ENCODE assay signal across 22 cellular contexts in the genomic region with DNA sequence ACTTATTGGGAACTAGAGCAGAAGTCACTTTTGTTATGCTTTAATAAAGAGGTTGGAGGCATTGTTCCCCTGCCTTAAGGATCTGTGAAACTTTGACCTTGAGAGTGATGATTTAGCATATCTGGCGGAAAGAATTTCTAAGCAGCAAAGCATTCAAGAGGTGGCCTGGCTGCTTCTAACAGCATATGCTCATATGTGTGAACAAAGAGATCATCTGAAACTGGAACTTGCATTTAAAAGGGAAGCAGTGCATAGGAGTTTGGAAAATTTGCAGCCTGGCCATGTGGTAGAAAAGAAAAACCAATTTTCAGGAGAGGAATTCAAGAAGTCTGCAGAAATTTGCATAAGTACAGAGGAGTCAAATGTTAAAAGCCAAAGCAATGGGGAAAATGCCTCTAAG.
"Had no signal": no experiment of that assay in that cellular context is flagged by ENCODE, and none has a peak within 500 bp of the region (broad histone marks: within the 10 kb centered on the region; RNA-seq: fewer than 3 reads in every experiment).

No MANE protein-coding gene starts in this region.

- H3K27ac Mint-ChIP-seq: dendritic cell treated with granulocyte-macrophage colony-stimulating factor and Interleukin-4, amounts not matched to agents 40 ng/mL and 50 ng/mL, for 4 days; effector memory CD8-positive, alpha-beta T cell; endodermal cell; immature natural killer cell had no signal

- H3K36me3 ChIP-seq: colonic mucosa, esophagus muscularis mucosa, gastroesophageal sphincter, heart left ventricle, left ventricle myocardium inferior, lower lobe of right lung had no signal

- H3K4me3 Mint-ChIP-seq: dendritic cell treated with granulocyte-macrophage colony-stimulating factor and Interleukin-4, amounts not matched to agents 40 ng/mL and 50 ng/mL, for 4 days; effector memory CD8-positive, alpha-beta T cell; endodermal cell; immature natural killer cell had no signal

- H3K9me3 ChIP-seq: colonic mucosa had no signal

- H3K4me1 ChIP-seq: colonic mucosa, esophagus muscularis mucosa, foreskin keratinocyte, gastroesophageal sphincter, heart left ventricle, left ventricle myocardium inferior, lower lobe of right lung had no signal

- H3K4me1 Mint-ChIP-seq: immature natural killer cell had no signal

- H3K4me3 ChIP-seq: colonic mucosa, esophagus muscularis mucosa, gastroesophageal sphincter, heart left ventricle, hepatocyte, left ventricle myocardium inferior, lower lobe of right lung had no signal

- DNase-seq: colonic mucosa; cortex of kidney; effector CD8-positive, alpha-beta T cell; effector memory CD8-positive, alpha-beta T cell; endodermal cell; foreskin keratinocyte; heart left ventricle; hypothalamus; immature natural killer cell; islet precursor cell; kidney; kidney glomerular epithelial cell; left colon; left ventricle myocardium inferior; lower lobe of right lung; mesenchymal stem cell; midbrain had no signal

- H3K27ac ChIP-seq: colonic mucosa, esophagus muscularis mucosa, foreskin keratinocyte, gastroesophageal sphincter, heart left ventricle, hepatocyte, left ventricle myocardium inferior, lower lobe of right lung had no signal

- ATAC-seq: effector memory CD8-positive, alpha-beta T cell; foreskin keratinocyte; gastroesophageal sphincter; heart left ventricle; left colon; left lobe of liver; lower lobe of right lung had no signal
